ENCODE assay signal across 13 cellular contexts in genomic region chr2:119432882-119433522, GRCh38. TPM values are rescaled to one million over a fixed set of nuclear protein-coding genes. Genes with fewer than 3 reads are reported as not detected.
DNase-seq lines count a peak whose midpoint lies in the region; ATAC-seq and TF ChIP-seq lines count a peak whose summit lies in the region.
"Had no signal": no experiment of that assay in that cellular context is flagged by ENCODE, and none has a peak within 500 bp of the region (broad histone marks: within the 10 kb centered on the region; RNA-seq: fewer than 3 reads in every experiment).

No MANE protein-coding gene starts in this region.

- no peak for TF ChIP-seq EP300 in sigmoid colon (IDR thresholded peaks at IDR 0.05)

- H3K36me3 Mint-ChIP-seq in Caco-2 (ENCODE audit: insufficient read depth, unreplicated experiment): peaks cover 9% of the 10 kb centered on the region
- H3K36me3 Mint-ChIP-seq: activated naive CD4-positive, alpha-beta T cell treated with anti-CD3 and anti-CD28 coated beads, Interleukin-2, amount 10 ng/mL, durations not matched to agents 7 days and 5 days had no signal

- BruUV-seq in Caco-2 (replicated peaks; lab: Mats Ljungman, UMichigan): no TSS peak

- H3K27me3 ChIP-seq in Caco-2 (replicated peaks; ENCODE audit: control insufficient read depth, insufficient read depth, low read length) (no peaks in the 10 kb centered on the region), body of pancreas (no peaks in the 10 kb centered on the region), left lung (peaks cover 0 to 39% of the 10 kb centered on the region in 2 donors), sigmoid colon (peaks cover 0 to 4% (median 0%) of the 10 kb centered on the region in 3 donors)

- peaks cover 41% of the 10 kb centered on the region for H3K4me1 Mint-ChIP-seq in Caco-2 (ENCODE audit: low read depth, unreplicated experiment)

- 85 to 91% methylated on average over 17 of the region's 17 CpGs for WGBS in body of pancreas, 2 donors
- 93 to 94% methylated on average over 17 of the region's 17 CpGs for WGBS in sigmoid colon, 2 donors

- POLR2A ChIA-PET in Caco-2 (lab: Charles Lee): no interaction called here

- no peaks in the 10 kb centered on the region for H3K9me3 ChIP-seq in Caco-2
- no peaks in the 10 kb centered on the region for H3K9me3 ChIP-seq in body of pancreas
- H3K9me3 ChIP-seq in left lung: no peaks in the 10 kb centered on the region
- H3K9me3 ChIP-seq in sigmoid colon: no peaks in the 10 kb centered on the region

- H3K27ac ChIP-seq in body of pancreas: peak overlapping the region; percentile 55 to 84 (median 82)
- H3K27ac ChIP-seq in left lung: peak overlapping the region; percentile 73 to 77
- no peak overlapping the region for H3K27ac ChIP-seq in sigmoid colon

- H3K27ac Mint-ChIP-seq in Caco-2 (ENCODE audit: unreplicated experiment): peak overlapping the region; percentile 16
- H3K27ac Mint-ChIP-seq: activated CD8-positive, alpha-beta T cell treated with anti-CD3 and anti-CD28 coated beads, Interleukin-2, amount 10 ng/mL, durations not matched to agents 7 days and 5 days; activated naive CD4-positive, alpha-beta T cell treated with anti-CD3 and anti-CD28 coated beads, Interleukin-2, amount 10 ng/mL, durations not matched to agents 7 days and 5 days had no signal

- ATAC-seq in body of pancreas (no peak), left lung (no peak), GM18520 (IDR thresholded peaks at IDR 0.05; ENCODE audit: unreplicated experiment) (no peak), GM21786 (IDR thresholded peaks at IDR 0.05; ENCODE audit: unreplicated experiment) (no peak), HG02642 (IDR thresholded peaks at IDR 0.05; ENCODE audit: poor library complexity, unreplicated experiment) (no peak)
- ATAC-seq: activated CD8-positive, alpha-beta T cell treated with anti-CD3 and anti-CD28 coated beads, Interleukin-2, amount 10 ng/mL, durations not matched to agents 7 days and 5 days had no signal

- TF ChIP-seq POLR2A in body of pancreas (IDR thresholded peaks at IDR 0.05) (no peak), sigmoid colon (IDR thresholded peaks at IDR 0.05) (no peak)

- DNase-seq in Caco-2 (no peak), body of pancreas (no peak), left lung (no peak), sigmoid colon (no peak), NCI-H526 (lab: John Stamatoyannopoulos, UW) (no peak)
- DNase-seq: activated CD8-positive, alpha-beta T cell treated with anti-CD3 and anti-CD28 coated beads, Interleukin-2, amount 10 ng/mL, durations not matched to agents 7 days and 5 days; activated naive CD4-positive, alpha-beta T cell treated with anti-CD3 and anti-CD28 coated beads, Interleukin-2, amount 10 ng/mL, durations not matched to agents 7 days and 5 days; NCI-H2171 had no signal

- CTCF ChIA-PET in Caco-2 (lab: Charles Lee): no interaction called here

- H3K4me3 ChIP-seq in Caco-2 (ENCODE audit: low read depth, low read length) (no peak overlapping the region), body of pancreas (no peak overlapping the region), left lung (peak overlapping the region; percentile 57 to 61), sigmoid colon (peak overlapping the region in 3 of 4 donors; percentile 45 to 60 (median 58))

- no peaks in the 10 kb centered on the region for H3K9me3 Mint-ChIP-seq in Caco-2 (ENCODE audit: unreplicated experiment)
- H3K9me3 Mint-ChIP-seq: activated naive CD4-positive, alpha-beta T cell treated with anti-CD3 and anti-CD28 coated beads, Interleukin-2, amount 10 ng/mL, durations not matched to agents 7 days and 5 days had no signal

- peak overlapping the region; percentile 78 for H3K4me3 Mint-ChIP-seq in Caco-2 (ENCODE audit: unreplicated experiment)
- H3K4me3 Mint-ChIP-seq: activated CD8-positive, alpha-beta T cell treated with anti-CD3 and anti-CD28 coated beads, Interleukin-2, amount 10 ng/mL, durations not matched to agents 7 days and 5 days had no signal

- intact Hi-C loops in Caco-2 (cut with micrococcal nuclease; ENCODE audit: unreplicated experiment) (loop anchor here (5.0 kb wide), 1 partner anchor 66 kb away; the partner anchor contains the start of genes C2orf76 and DBI), body of pancreas (cut with DNase I) (no loop called here), left lung (cut with DNase I) (no loop called here), sigmoid colon (cut with DNase I) (no loop called here)

- no peak for TF ChIP-seq CTCF in Caco-2 (IDR thresholded peaks at IDR 0.05; ENCODE audit: insufficient read depth in 1 of 2, low read depth in 1 of 2, low read length in 1 of 2, severe bottlenecking in 1 of 2, unreplicated experiment in 1 of 2)
- TF ChIP-seq CTCF in body of pancreas (IDR thresholded peaks at IDR 0.05): no peak
- TF ChIP-seq CTCF in left lung (IDR thresholded peaks at IDR 0.05): no peak
- TF ChIP-seq CTCF in sigmoid colon (IDR thresholded peaks at IDR 0.05): no peak

- H3K36me3 ChIP-seq in Caco-2 (ENCODE audit: control insufficient read depth, insufficient read depth, low read length) (peaks cover 2% of the 10 kb centered on the region; the same call in 1 of the 2 replicates), body of pancreas (replicated peaks in 1 of 2; ENCODE audit: insufficient read depth in 1 of 2, low read depth in 2 of 2) (no peaks in the 10 kb centered on the region), left lung (no peaks in the 10 kb centered on the region), sigmoid colon (no peaks in the 10 kb centered on the region)

- peaks cover 74% of the 10 kb centered on the region for H3K4me1 ChIP-seq in Caco-2
- peaks cover 60% of the 10 kb centered on the region for H3K4me1 ChIP-seq in body of pancreas
- H3K4me1 ChIP-seq in left lung: peaks cover 29 to 74% of the 10 kb centered on the region in 2 donors
- H3K4me1 ChIP-seq in sigmoid colon: peaks cover 0 to 20% (median 13%) of the 10 kb centered on the region in 4 donors

- no peaks in the 10 kb centered on the region for H3K27me3 Mint-ChIP-seq in Caco-2 (ENCODE audit: insufficient read depth, unreplicated experiment)

RNA-seq across cellular contexts. Expression of gene TMEM37, which starts 1.3 kb away (rescaled TPM):
- total RNA-seq in Caco-2 (2022): 13.8 and 15.8 TPM in 2 replicates
- total RNA-seq in body of pancreas: 10 to 100 TPM; 19.1 to 22.1 TPM
- total RNA-seq in left lung: 10 to 100 TPM; 15.3 to 31.2 TPM
- total RNA-seq in sigmoid colon: 1 to 10 TPM in 3 of 4 donors, under 1 TPM in 1; 0.55 to 6.1 (median 2.6) TPM
- polyA plus RNA-seq in sigmoid colon: 10 to 100 TPM; 45.0 to 96.9 (median 69.7) TPM
- total RNA-seq: activated CD8-positive, alpha-beta T cell treated with anti-CD3 and anti-CD28 coated beads, Interleukin-2, amount 10 ng/mL, durations not matched to agents 7 days and 5 days; M059J; T-helper 2 cell treated with Interferon-gamma antibody and Interleukin-4, amounts not matched to agents 100 ng/mL and 5 ng/mL, for 36 hours had no signal

Comparison
In these comparisons a context has a peak if more than half of its experiments do, and no peak if none do; other contexts are left out.
1. H3K4me3 ChIP-seq: peak in left lung (2 of 2) and sigmoid colon (3 of 4); none in Caco-2 (single experiment) and body of pancreas (0 of 2).
2. H3K27ac ChIP-seq: peak in body of pancreas (4 of 4) and left lung (2 of 2); none in sigmoid colon (0 of 4).